ENCODE assay signal across 20 cellular contexts in the genomic region with DNA sequence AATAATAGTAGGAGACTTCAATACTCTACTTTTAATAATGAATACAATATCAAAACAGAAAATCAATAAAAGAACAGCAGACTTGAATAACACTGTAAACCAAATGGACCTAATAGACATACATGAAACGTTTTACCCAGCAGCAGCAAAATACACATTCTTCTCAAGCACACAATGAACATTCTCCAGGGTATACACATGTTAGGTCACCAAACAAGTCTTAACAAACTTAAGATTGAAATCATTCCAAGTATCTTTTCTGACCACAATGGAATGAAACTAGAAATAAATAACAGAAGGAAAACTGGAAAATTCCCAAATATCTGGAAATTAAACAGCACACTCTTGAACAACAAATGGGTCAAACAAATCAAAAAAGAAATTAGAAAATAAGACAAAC.
DNase-seq lines count a peak whose midpoint lies in the region; FAIRE-seq and TF ChIP-seq lines count a peak whose summit lies in the region.
"Had no signal": no experiment of that assay in that cellular context is flagged by ENCODE, and none has a peak within 500 bp of the region (broad histone marks: within the 10 kb centered on the region; RNA-seq: fewer than 3 reads in every experiment).

No MANE protein-coding gene starts in this region.

- H3K27ac ChIP-seq in mammary epithelial cell (ENCODE audit: insufficient read depth, low read depth, low read length) (no peak overlapping the region), breast epithelium (no peak overlapping the region), epithelial cell of prostate (no peak overlapping the region), keratinocyte (ENCODE audit: control insufficient read depth, insufficient read depth, low read length) (no peak overlapping the region), sigmoid colon (no peak overlapping the region)
- H3K27ac ChIP-seq: 22Rv1, BLaER1, C4-2B had no signal

- H3K4me1 ChIP-seq in mammary epithelial cell (ENCODE audit: insufficient read depth, low read length) (no peaks in the 10 kb centered on the region), breast epithelium (no peaks in the 10 kb centered on the region), keratinocyte (ENCODE audit: control insufficient read depth, extremely low read depth, insufficient read depth, low read length) (no peaks in the 10 kb centered on the region), sigmoid colon (no peaks in the 10 kb centered on the region)
- H3K4me1 ChIP-seq: BLaER1, Caco-2, HAP-1 had no signal

- H3K9me3 ChIP-seq in mammary epithelial cell (replicated peaks; ENCODE audit: insufficient read depth, low read length) (no peaks in the 10 kb centered on the region), breast epithelium (no peaks in the 10 kb centered on the region), keratinocyte (ENCODE audit: control insufficient read depth, low read depth, low read length) (no peaks in the 10 kb centered on the region), sigmoid colon (no peaks in the 10 kb centered on the region)
- H3K9me3 ChIP-seq: BLaER1, Caco-2, HAP-1 had no signal

- H3K27me3 ChIP-seq in mammary epithelial cell (ENCODE audit: insufficient read depth, low read length) (no peaks in the 10 kb centered on the region), breast epithelium (no peaks in the 10 kb centered on the region), keratinocyte (ENCODE audit: control insufficient read depth, extremely low read depth, insufficient read depth, low read length) (no peaks in the 10 kb centered on the region), sigmoid colon (no peaks in the 10 kb centered on the region)
- H3K27me3 ChIP-seq: BLaER1 had no signal

- dilution Hi-C loops in mammary epithelial cell (cut with HindIII; ENCODE audit: low sequenced_read_pairs), result no loop called here
- dilution Hi-C loops in keratinocyte (cut with MboI; ENCODE audit: extremely low pct_ligation_motif_present, low sequenced_read_pairs), result no loop called here

- TF ChIP-seq POLR2A in breast epithelium (IDR thresholded peaks at IDR 0.05) (no peak), sigmoid colon (IDR thresholded peaks at IDR 0.05) (no peak)

- CTCF ChIA-PET in mammary epithelial cell (lab: Charles Lee; ENCODE audit: low non-redundant PET), result no interaction called here

- H3K36me3 ChIP-seq in mammary epithelial cell (ENCODE audit: insufficient read depth, low read length), result no peaks in the 10 kb centered on the region
- no peaks in the 10 kb centered on the region for H3K36me3 ChIP-seq in breast epithelium
- H3K36me3 ChIP-seq in keratinocyte (ENCODE audit: control insufficient read depth in 2 of 2, extremely low read depth in 1 of 2, insufficient read depth in 2 of 2, low read length in 2 of 2), result no peaks in the 10 kb centered on the region
- H3K36me3 ChIP-seq in sigmoid colon, result no peaks in the 10 kb centered on the region
- H3K36me3 ChIP-seq: BLaER1, HAP-1 had no signal

- H4K20me1 ChIP-seq in mammary epithelial cell (ENCODE audit: insufficient read depth, low read length) (no peaks in the 10 kb centered on the region), keratinocyte (ENCODE audit: control insufficient read depth, extremely low read depth, insufficient read depth, low read length) (no peaks in the 10 kb centered on the region)
- H4K20me1 ChIP-seq: BLaER1 had no signal

- H3K9ac ChIP-seq in mammary epithelial cell (ENCODE audit: insufficient read depth, low read length) (no peak overlapping the region), keratinocyte (ENCODE audit: control insufficient read depth, extremely low read depth, insufficient read depth, low read length) (no peak overlapping the region)
- H3K9ac ChIP-seq: BLaER1 had no signal

- H3K9me1 ChIP-seq in keratinocyte (ENCODE audit: control insufficient read depth, extremely low read depth, insufficient read depth, low read length), result no peaks in the 10 kb centered on the region

- no peak overlapping the region for H3K4me2 ChIP-seq in mammary epithelial cell (ENCODE audit: insufficient read depth, low read depth, low read length)
- no peak overlapping the region for H3K4me2 ChIP-seq in keratinocyte (ENCODE audit: control insufficient read depth, extremely low read depth, insufficient read depth, low read depth, low read length)
- H3K4me2 ChIP-seq: BLaER1 had no signal

- no peaks in the 10 kb centered on the region for H3K79me2 ChIP-seq in mammary epithelial cell (ENCODE audit: insufficient read depth, low read length)
- H3K79me2 ChIP-seq in keratinocyte (ENCODE audit: control insufficient read depth, insufficient read depth, low read length), result no peaks in the 10 kb centered on the region

- TF ChIP-seq EP300 in sigmoid colon (IDR thresholded peaks at IDR 0.05), result no peak

- no peak overlapping the region for H3K4me3 ChIP-seq in mammary epithelial cell (replicated peaks in 1 of 3; ENCODE audit: insufficient read depth in 1 of 3, low read depth in 2 of 3, low read length in 3 of 3)
- H3K4me3 ChIP-seq in breast epithelium, result no peak overlapping the region
- no peak overlapping the region for H3K4me3 ChIP-seq in keratinocyte (ENCODE audit: control insufficient read depth in 2 of 3, extremely low read depth in 1 of 3, insufficient read depth in 2 of 3, low read depth in 1 of 3, low read length in 3 of 3)
- H3K4me3 ChIP-seq in sigmoid colon, result no peak overlapping the region
- H3K4me3 ChIP-seq: BLaER1, HAP-1 had no signal

- H2AFZ ChIP-seq in mammary epithelial cell (ENCODE audit: low read depth, low read length), result no peak overlapping the region
- no peak overlapping the region for H2AFZ ChIP-seq in keratinocyte (ENCODE audit: control insufficient read depth, low read length)

- in situ Hi-C loops in mammary epithelial cell (cut with MboI; ENCODE audit: low sequenced_read_pairs in 2 of 2), result no loop called here

- intact Hi-C loops in mammary epithelial cell (cut with micrococcal nuclease) (no loop called here), breast epithelium (cut with DNase I; ENCODE audit: low total_unique reads) (no loop called here), sigmoid colon (cut with DNase I) (no loop called here)

- no peak for FAIRE-seq in keratinocyte (lab: Jason Lieb, UNC)
- FAIRE-seq: G401.6, GM12892, H54 had no signal

- no peak for TF ChIP-seq CTCF in mammary epithelial cell (conservative IDR thresholded peaks at IDR 0.05 in 1 of 2, IDR thresholded peaks at IDR 0.05 in 1 of 2; ENCODE audit: extremely low read depth in 1 of 2, insufficient read depth in 1 of 2, low read depth in 1 of 2, low read length in 2 of 2)
- no peak for TF ChIP-seq CTCF in breast epithelium (IDR thresholded peaks at IDR 0.05)
- no peak for TF ChIP-seq CTCF in keratinocyte (optimal IDR thresholded peaks at IDR 0.05 in 1 of 3, IDR thresholded peaks at IDR 0.05 in 1 of 3, conservative IDR thresholded peaks at IDR 0.05 in 1 of 3; ENCODE audit: extremely low read depth in 1 of 3, insufficient read depth in 2 of 3, low read length in 3 of 3)
- TF ChIP-seq CTCF in sigmoid colon (IDR thresholded peaks at IDR 0.05), result no peak

- DNase-seq in mammary epithelial cell (peak; percentile 2), breast epithelium (ENCODE audit: low spot score in 2 of 2) (no peak), epithelial cell of prostate (ENCODE audit: low read depth, low spot score) (peak; percentile 0), keratinocyte (ENCODE audit: low read depth, low spot score) (peak; percentile 2), sigmoid colon (no peak), HUDEP-2 (lab: John Stamatoyannopoulos, UW; ENCODE audit: unreplicated experiment in 76 of 76) (no peak)
- DNase-seq: Caco-2; CD4-positive, CD25-positive, alpha-beta regulatory T cell; CD8-positive, alpha-beta T cell; DMS153; DND-41; GOT3; HFFc6 had no signal

- BruUV-seq in mammary epithelial cell (replicated peaks; lab: Mats Ljungman, UMichigan), result no TSS peak

- WGBS in mammary epithelial cell (ENCODE audit: low coverage, missing lambda C conversion rate), result 0% methylated on average over 1 of the region's 1 CpG
- 23 to 31% methylated on average over 1 of the region's 1 CpG for WGBS in sigmoid colon, 2 donors

Comparison
In these comparisons a context has a peak if more than half of its experiments do, and no peak if none do; other contexts are left out.
1. DNase-seq: peak in mammary epithelial cell (single experiment), epithelial cell of prostate (single experiment) and keratinocyte (single experiment); none in breast epithelium (0 of 2), sigmoid colon (single experiment) and HUDEP-2 (0 of 76).